8 cellular contexts compared by ENCODE assay signal in the genomic region with DNA sequence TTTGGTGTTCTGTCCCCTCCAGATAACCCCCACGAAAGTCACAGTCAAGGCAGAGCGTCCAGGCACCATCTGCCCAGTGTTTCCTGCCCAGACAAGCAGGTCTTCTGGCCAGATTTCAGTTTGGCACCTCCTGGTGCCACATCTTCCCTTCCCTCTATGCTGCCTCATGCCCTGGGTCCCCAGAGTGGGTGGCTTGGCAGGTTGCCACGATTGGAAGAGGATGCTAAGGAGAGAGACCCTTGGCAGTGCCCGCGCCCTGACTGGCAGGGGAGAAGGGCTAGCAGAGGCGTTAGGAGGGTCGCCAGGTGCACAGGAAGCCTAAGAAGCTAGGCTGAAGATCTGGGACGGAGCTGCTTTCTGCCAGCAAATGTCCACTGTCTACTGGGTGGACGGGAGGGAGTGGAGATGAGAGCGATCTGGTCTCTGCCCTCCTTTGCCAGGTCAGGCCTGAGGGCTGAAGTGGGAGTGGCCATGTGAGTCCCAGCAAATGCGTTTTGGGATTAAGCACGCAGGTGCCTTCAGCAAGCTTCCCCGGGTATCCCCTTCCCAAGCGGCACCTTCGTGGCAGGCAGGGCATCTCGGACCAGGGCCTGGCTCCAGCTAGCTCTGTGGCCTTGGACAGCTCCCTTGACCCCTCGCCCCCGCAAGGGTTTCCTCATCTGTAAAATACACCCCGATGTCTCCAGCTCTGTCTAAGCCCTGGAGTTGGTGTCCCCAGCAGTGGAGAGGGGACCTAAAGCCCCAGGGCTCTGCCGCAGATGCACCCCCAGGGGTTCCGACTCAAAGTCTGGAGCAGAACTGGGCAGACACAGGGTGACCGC. TPM values are rescaled to one million over a fixed set of nuclear protein-coding genes. Genes with fewer than 3 reads are reported as not detected.
DNase-seq lines count a peak whose midpoint lies in the region; ATAC-seq and TF ChIP-seq lines count a peak whose summit lies in the region.

No MANE protein-coding gene starts in this region.

- H2AFZ ChIP-seq in GM23248 = peak overlapping the region; percentile 67; the same call in 1 of the 2 replicates

- ATAC-seq in HG03460 (IDR thresholded peaks at IDR 0.05; ENCODE audit: unreplicated experiment) = no peak

- no peaks in the 10 kb centered on the region for H3K9me3 ChIP-seq in GM23248 (ENCODE audit: low read depth)
- H3K9me3 ChIP-seq in SK-N-MC (ENCODE audit: low read depth, low read length) = no peaks in the 10 kb centered on the region
- no peaks in the 10 kb centered on the region for H3K9me3 ChIP-seq in right atrium auricular region

- 68 to 72% methylated on average over 22 of the region's 22 CpGs for WGBS in GM23248 (ENCODE audit: low coverage in 1 of 2, low lambda C conversion rate in 2 of 2, missing lambda C conversion rate in 2 of 2), 2 experiments

- H3K27ac ChIP-seq in GM23248 (no peak overlapping the region), SK-N-MC (no peak overlapping the region), right atrium auricular region (peak overlapping the region; percentile 82 to 88), rectal smooth muscle tissue (ENCODE audit: low read depth, low read length) (no peak overlapping the region)

- H3K9ac ChIP-seq in GM23248 = no peak overlapping the region
- H3K9ac ChIP-seq in SK-N-MC (ENCODE audit: insufficient read length) = peak overlapping the region; percentile 24
- no peak overlapping the region for H3K9ac ChIP-seq in rectal smooth muscle tissue (ENCODE audit: low read length)

- no peaks in the 10 kb centered on the region for H3F3A ChIP-seq in GM23248 (ENCODE audit: insufficient read depth)

- TF ChIP-seq CTCF in right atrium auricular region (IDR thresholded peaks at IDR 0.05) = no peak

- DNase-seq in GM23248 = no peak
- no peak for DNase-seq in SK-N-MC (ENCODE audit: low read depth, low spot score)
- peak; percentile 59 for DNase-seq in right atrium auricular region (ENCODE audit: low spot score)
- no peak for DNase-seq in NCI-H2107 treated with DMSO at 0.1 percent for 48 hours (lab: John Stamatoyannopoulos, UW; ENCODE audit: unreplicated experiment)
- no peak for DNase-seq in DMS114 treated with DMSO at 0.1 percent for 48 hours (lab: John Stamatoyannopoulos, UW; ENCODE audit: unreplicated experiment)
- no peak for DNase-seq in NCI-H1930 (lab: John Stamatoyannopoulos, UW)

- peaks cover 4% of the 10 kb centered on the region; the same call in 1 of the 2 replicates for H3K4me1 ChIP-seq in GM23248 (ENCODE audit: insufficient read depth)
- peaks cover 0 to 47% of the 10 kb centered on the region in 2 donors for H3K4me1 ChIP-seq in right atrium auricular region
- H3K4me1 ChIP-seq in rectal smooth muscle tissue (ENCODE audit: control insufficient read depth, insufficient read depth, low read length) = peaks cover 13% of the 10 kb centered on the region

- H3K79me2 ChIP-seq in GM23248 (ENCODE audit: insufficient read depth) = no peaks in the 10 kb centered on the region

- no peaks in the 10 kb centered on the region for H3K9me2 ChIP-seq in GM23248 (ENCODE audit: insufficient read depth)

- H3K36me3 ChIP-seq in GM23248 (ENCODE audit: low read depth) (no peaks in the 10 kb centered on the region), SK-N-MC (ENCODE audit: insufficient read depth, low read length) (no peaks in the 10 kb centered on the region), right atrium auricular region (no peaks in the 10 kb centered on the region), rectal smooth muscle tissue (ENCODE audit: control insufficient read depth, insufficient read depth, low read length) (no peaks in the 10 kb centered on the region)

- H4K20me1 ChIP-seq in GM23248 (ENCODE audit: insufficient read depth) = no peaks in the 10 kb centered on the region

- H3K27me3 ChIP-seq in GM23248 (replicated peaks; ENCODE audit: insufficient read depth) (no peaks in the 10 kb centered on the region), right atrium auricular region (no peaks in the 10 kb centered on the region), rectal smooth muscle tissue (ENCODE audit: control insufficient read depth, insufficient read depth, low read length) (no peaks in the 10 kb centered on the region)

- H3K4me3 ChIP-seq in GM23248 = peak overlapping the region; percentile 54; the same call in 1 of the 2 replicates
- H3K4me3 ChIP-seq in SK-N-MC = peak overlapping the region; percentile 68
- peak overlapping the region; percentile 28 to 53 for H3K4me3 ChIP-seq in right atrium auricular region
- peak overlapping the region; percentile 50 for H3K4me3 ChIP-seq in rectal smooth muscle tissue (ENCODE audit: low read length)

- in situ Hi-C loops in GM23248 (cut with MboI) = no loop called here

- peak overlapping the region; percentile 64 for H3K4me2 ChIP-seq in GM23248 (ENCODE audit: unreplicated experiment)

RNA-seq across cellular contexts. Expression of a gene that starts 13.4 kb away (rescaled TPM):
- total RNA-seq in GM23248 (2014; rRNA removed; shearing (Covaris generic)) = not detected in 2 replicates
- not detected in 2 replicates for polyA plus RNA-seq in GM23248 (2016; fragmentation: Nextera tagmentation; extraction: Ambion mirVana)
- total RNA-seq in right atrium auricular region = 1 to 10 TPM; 2.0 to 7.8 TPM

RNA-seq across cellular contexts. Expression of a gene that starts 21.2 kb away (rescaled TPM):
- 0.25 and 2.7 TPM in 2 replicates for total RNA-seq in GM23248 (2014; rRNA removed; shearing (Covaris generic))
- polyA plus RNA-seq in GM23248 (2016; fragmentation: Nextera tagmentation; extraction: Ambion mirVana) = 0.95 and 1.6 TPM in 2 replicates
- total RNA-seq in right atrium auricular region = 10 to 100 TPM; 39.0 to 48.0 TPM

Comparison
In these comparisons a context has a peak if more than half of its experiments do, and no peak if none do; other contexts are left out.
1. H3K27ac ChIP-seq: peak in right atrium auricular region (2 of 2); none in GM23248 (single experiment), SK-N-MC (single experiment) and rectal smooth muscle tissue (single experiment).
2. RNA of a gene that starts 21.2 kb away (total RNA-seq): 39.0 to 48.0 TPM in right atrium auricular region; 0.25 to 2.7 TPM in GM23248; every median in the first group is over 10 times any median in the second.
3. Peak in every context shown above with its lines, with median percentiles within 50 percentile points of each other: H3K4me3 ChIP-seq.